ENCODE assay signal across 26 cellular contexts in genomic region chr17:15908378-15908777, GRCh38. TPM values are rescaled to one million over a fixed set of nuclear protein-coding genes. Genes with fewer than 3 reads are reported as not detected.
"Had no signal": no experiment of that assay in that cellular context is flagged by ENCODE, and none has a peak within 500 bp of the region (broad histone marks: within the 10 kb centered on the region; RNA-seq: fewer than 3 reads in every experiment).

No MANE protein-coding gene starts in this region.

- H3K36me3 Mint-ChIP-seq: immature natural killer cell; stimulated activated memory B cell treated with anti-CD40 and anti-IgM and Interleukin-4, amounts not matched to agents 10 μg/mL and 1 μg/mL and 100 μg/mL, for 72 hours; type B pancreatic cell had no signal

- H3K9me3 Mint-ChIP-seq: immature natural killer cell; naive thymus-derived CD8-positive, alpha-beta T cell; nephron; neural crest cell; stimulated activated memory B cell treated with anti-CD40 and anti-IgM and Interleukin-4, amounts not matched to agents 10 μg/mL and 1 μg/mL and 100 μg/mL, for 72 hours; stimulated activated naive CD8-positive, alpha-beta T cell treated with anti-CD3 and anti-CD28 coated beads, Interleukin-15, amount 100 ng/mL, for 72 hours; type B pancreatic cell had no signal

- H2AFZ ChIP-seq: parathyroid adenoma had no signal

- H3K79me2 ChIP-seq: parathyroid adenoma had no signal

- FAIRE-seq: islet of Langerhans had no signal

- H3K4me3 Mint-ChIP-seq: immature natural killer cell; naive thymus-derived CD8-positive, alpha-beta T cell; nephron; neural crest cell; stimulated activated memory B cell treated with anti-CD40 and anti-IgM and Interleukin-4, amounts not matched to agents 10 μg/mL and 1 μg/mL and 100 μg/mL, for 72 hours; stimulated activated naive CD8-positive, alpha-beta T cell treated with anti-CD3 and anti-CD28 coated beads, Interleukin-15, amount 100 ng/mL, for 72 hours; type B pancreatic cell had no signal

- H3K27me3 Mint-ChIP-seq: naive thymus-derived CD8-positive, alpha-beta T cell; progenitor cell of endocrine pancreas; stimulated activated naive CD8-positive, alpha-beta T cell treated with anti-CD3 and anti-CD28 coated beads, Interleukin-15, amount 100 ng/mL, for 72 hours; type B pancreatic cell had no signal

- H3K4me1 Mint-ChIP-seq: naive thymus-derived CD8-positive, alpha-beta T cell; neural crest cell; stimulated activated memory B cell treated with anti-CD40 and anti-IgM and Interleukin-4, amounts not matched to agents 10 μg/mL and 1 μg/mL and 100 μg/mL, for 72 hours; stimulated activated naive CD8-positive, alpha-beta T cell treated with anti-CD3 and anti-CD28 coated beads, Interleukin-15, amount 100 ng/mL, for 72 hours had no signal

- H3K4me2 ChIP-seq: smooth muscle cell had no signal

- H3K27ac Mint-ChIP-seq: immature natural killer cell; naive thymus-derived CD8-positive, alpha-beta T cell; nephron; progenitor cell of endocrine pancreas; stimulated activated memory B cell treated with anti-CD40 and anti-IgM and Interleukin-4, amounts not matched to agents 10 μg/mL and 1 μg/mL and 100 μg/mL, for 72 hours; stimulated activated naive CD8-positive, alpha-beta T cell treated with anti-CD3 and anti-CD28 coated beads, Interleukin-15, amount 100 ng/mL, for 72 hours; type B pancreatic cell had no signal

- H3K4me1 ChIP-seq: parathyroid adenoma, right lobe of liver, tibial nerve, uterus had no signal

- H3K27ac ChIP-seq: neutrophil, parathyroid adenoma, right atrium auricular region, right lobe of liver, tibial nerve, uterus had no signal

- H3K27me3 ChIP-seq: neutrophil, right atrium auricular region, right lobe of liver, tibial nerve, uterus had no signal

- H3K4me3 ChIP-seq: left ventricle myocardium inferior, lung, right atrium auricular region, right lobe of liver, smooth muscle cell, tibial nerve, uterus had no signal

- DNase-seq: hypothalamus; immature natural killer cell; left ventricle myocardium inferior; naive thymus-derived CD8-positive, alpha-beta T cell; occipital lobe; right lobe of liver; stimulated activated CD4-positive, alpha-beta T cell treated with anti-CD3 and anti-CD28 coated beads, Interleukin-1b, Interleukin-23, amount 100 ng/mL, for 48 hours; stimulated activated CD4-positive, alpha-beta T cell treated with anti-CD3 and anti-CD28 coated beads, Interleukin-2, amount 100 ng/mL, for 48 hours; stimulated activated CD4-positive, alpha-beta T cell treated with anti-CD3 and anti-CD28 coated beads, Interleukin-4, amount 100 ng/mL, for 4 hours; stimulated activated CD8-positive, alpha-beta memory T cell treated with anti-CD3 and anti-CD28 coated beads, Interleukin-4, amount 100 ng/mL, for 48 hours; stimulated activated naive CD4-positive, alpha-beta T cell treated with Interleukin-2 at 50 U/mL for 16 hours; stimulated activated naive CD8-positive, alpha-beta T cell treated with anti-CD3 and anti-CD28 coated beads, Interleukin-15, amount 100 ng/mL, for 72 hours; substantia nigra; uterus had no signal

- H3K9me3 ChIP-seq: left ventricle myocardium inferior, neutrophil, right atrium auricular region, right lobe of liver, tibial nerve, uterus had no signal

- H3K36me3 ChIP-seq: left ventricle myocardium inferior, neutrophil, right atrium auricular region, right lobe of liver, tibial nerve, uterus had no signal

- ATAC-seq: naive thymus-derived CD8-positive, alpha-beta T cell; right lobe of liver; stimulated activated memory B cell treated with anti-CD40 and anti-IgM and Interleukin-4, amounts not matched to agents 10 μg/mL and 1 μg/mL and 100 μg/mL, for 72 hours; stimulated activated naive CD8-positive, alpha-beta T cell treated with anti-CD3 and anti-CD28 coated beads, Interleukin-15, amount 100 ng/mL, for 72 hours had no signal

- H3K9ac ChIP-seq: parathyroid adenoma had no signal

RNA-seq across cellular contexts. Expression of gene ADORA2B, which starts 36.6 kb away (rescaled TPM):
- total RNA-seq: naive thymus-derived CD8-positive, alpha-beta T cell had no signal
